In genomic region chr4:158895797-158896442, GRCh38 we compare ENCODE assay signal across 9 cellular contexts.
A peak's percentile ranks its signal among the peaks of the same experiment; 100 is the strongest.
DNase-seq lines count a peak whose midpoint lies in the region; ATAC-seq and TF ChIP-seq lines count a peak whose summit lies in the region.
"Had no signal": no experiment of that assay in that cellular context is flagged by ENCODE, and none has a peak within 500 bp of the region (broad histone marks: within the 10 kb centered on the region; RNA-seq: fewer than 3 reads in every experiment).

No MANE protein-coding gene starts in this region.

- H3K4me1 Mint-ChIP-seq in progenitor cell of endocrine pancreas (ENCODE audit: low read depth), result peaks cover 11% of the 10 kb centered on the region

- H3K27me3 Mint-ChIP-seq in progenitor cell of endocrine pancreas, result no peaks in the 10 kb centered on the region

- no peaks in the 10 kb centered on the region for H3K27me3 ChIP-seq in Panc1 (ENCODE audit: control insufficient read depth, insufficient read depth, low read length)

- intact Hi-C loops in Panc1 (cut with micrococcal nuclease; ENCODE audit: unreplicated experiment), result no loop called here
- intact Hi-C loops in sciatic nerve (cut with DNase I), result no loop called here

- DNase-seq in G401 (ENCODE audit: low spot score) (peak; percentile 59), Panc1 (ENCODE audit: low read depth, low spot score) (no peak), fibroblast of mammary gland (ENCODE audit: low read depth) (peak; percentile 35), sciatic nerve (ENCODE audit: low spot score) (no peak), progenitor cell of endocrine pancreas (ENCODE audit: low spot score, unreplicated experiment) (no peak), NCI-H2227 treated with DMSO at 0.1 percent for 48 hours (lab: John Stamatoyannopoulos, UW) (no peak)
- DNase-seq: T-helper 1 cell had no signal

- no TSS peak for BruUV-seq in Panc1 (replicated peaks; lab: Mats Ljungman, UMichigan)

- H3K36me3 Mint-ChIP-seq in progenitor cell of endocrine pancreas (ENCODE audit: insufficient read depth), result peaks cover 50% of the 10 kb centered on the region

- H3K4me3 Mint-ChIP-seq in progenitor cell of endocrine pancreas (ENCODE audit: low read depth), result no peak overlapping the region

- H3K27ac ChIP-seq in Panc1 (ENCODE audit: low read length), result no peak overlapping the region

- H3K27ac Mint-ChIP-seq in progenitor cell of endocrine pancreas, result no peak overlapping the region

- TF ChIP-seq CTCF in Panc1 (IDR thresholded peaks at IDR 0.05) (no peak), fibroblast of mammary gland (conservative IDR thresholded peaks at IDR 0.05; ENCODE audit: control insufficient read depth, insufficient read depth, low read depth, low read length) (peak; percentile 58), progenitor cell of endocrine pancreas (IDR thresholded peaks at IDR 0.05; ENCODE audit: unreplicated experiment) (no peak)

- no peaks in the 10 kb centered on the region for H3K9me3 ChIP-seq in Panc1 (ENCODE audit: control insufficient read depth, insufficient read depth, low read depth, low read length)

- H3K4me1 ChIP-seq in Panc1 (ENCODE audit: control insufficient read depth, insufficient read depth, low read length), result no peaks in the 10 kb centered on the region

- H3K9me3 Mint-ChIP-seq in progenitor cell of endocrine pancreas (ENCODE audit: low read depth), result peaks cover 18% of the 10 kb centered on the region

- no peak overlapping the region for H3K4me3 ChIP-seq in Panc1 (ENCODE audit: low read depth in 2 of 2, low read length in 2 of 2)
- H3K4me3 ChIP-seq in fibroblast of mammary gland (ENCODE audit: control insufficient read depth, low read depth, low read length), result no peak overlapping the region

- no peaks in the 10 kb centered on the region; the same call in 1 of the 2 replicates for H3K36me3 ChIP-seq in Panc1 (ENCODE audit: control insufficient read depth, insufficient read depth, low read length)

- in situ Hi-C loops in G401 (cut with HindIII; ENCODE audit: low sequenced_read_pairs) (no loop called here), Panc1 (cut with HindIII; ENCODE audit: low pct_unique_long_range_greater_than_20kb, low sequenced_read_pairs) (no loop called here)

- ATAC-seq in Panc1, result peak; percentile 60; the same call in 1 of the 2 replicates
- ATAC-seq in sciatic nerve, result peak; percentile 69
- ATAC-seq in SK-N-SH treated with all-trans-retinoic acid at 6 μM for 48 hours, result no peak
- no peak for ATAC-seq in GM21423 (IDR thresholded peaks at IDR 0.05; ENCODE audit: unreplicated experiment)

- CTCF ChIA-PET in Panc1 (lab: Charles Lee), result no interaction called here

- POLR2A ChIA-PET in Panc1 (lab: Charles Lee), result no interaction called here

TF ChIP-seq in SK-N-SH treated with all-trans-retinoic acid at 6 μM for 48 hours, 23 proteins besides CTCF, POLR2A, EP300 and RAD21:
- TF ChIP-seq GLIS3 (CRISPR knock-in tag; IDR thresholded peaks at IDR 0.05) (no peak), TOX (CRISPR knock-in tag; IDR thresholded peaks at IDR 0.05; ENCODE audit: borderline replicate concordance) (no peak), ZFP30 (CRISPR knock-in tag; IDR thresholded peaks at IDR 0.05) (no peak), ZNF565 (CRISPR knock-in tag; conservative IDR thresholded peaks at IDR 0.05; ENCODE audit: low read depth) (no peak), PPARA (CRISPR knock-in tag; IDR thresholded peaks at IDR 0.05; ENCODE audit: borderline replicate concordance) (no peak), ZFP3 (CRISPR knock-in tag; IDR thresholded peaks at IDR 0.05) (no peak), CSRNP3 (CRISPR knock-in tag; IDR thresholded peaks at IDR 0.05) (no peak), ESRRG (CRISPR knock-in tag; IDR thresholded peaks at IDR 0.05) (no peak), OSR1 (CRISPR knock-in tag; IDR thresholded peaks at IDR 0.05) (no peak), ZNF8 (CRISPR knock-in tag; IDR thresholded peaks at IDR 0.05) (no peak), SNAI2 (CRISPR knock-in tag; IDR thresholded peaks at IDR 0.05) (no peak), PATZ1 (CRISPR knock-in tag; IDR thresholded peaks at IDR 0.05; ENCODE audit: borderline replicate concordance) (no peak), CREB5 (CRISPR knock-in tag; IDR thresholded peaks at IDR 0.05; ENCODE audit: low read depth) (no peak), ARNTL (CRISPR knock-in tag; IDR thresholded peaks at IDR 0.05; ENCODE audit: borderline replicate concordance, low read depth) (no peak), POU6F1 (CRISPR knock-in tag; IDR thresholded peaks at IDR 0.05; ENCODE audit: borderline replicate concordance, low read depth) (no peak)

Comparison
In these comparisons a context has a peak if more than half of its experiments do, and no peak if none do; other contexts are left out.
1. DNase-seq: peak in G401 (single experiment) and fibroblast of mammary gland (single experiment); none in Panc1 (single experiment), sciatic nerve (single experiment), progenitor cell of endocrine pancreas (single experiment) and NCI-H2227 treated with DMSO at 0.1 percent for 48 hours (single experiment).
2. ATAC-seq: peak in Panc1 (single experiment) and sciatic nerve (single experiment); none in SK-N-SH treated with all-trans-retinoic acid at 6 μM for 48 hours (single experiment) and GM21423 (single experiment).